12 cellular contexts compared by ENCODE assay signal in the genomic region with DNA sequence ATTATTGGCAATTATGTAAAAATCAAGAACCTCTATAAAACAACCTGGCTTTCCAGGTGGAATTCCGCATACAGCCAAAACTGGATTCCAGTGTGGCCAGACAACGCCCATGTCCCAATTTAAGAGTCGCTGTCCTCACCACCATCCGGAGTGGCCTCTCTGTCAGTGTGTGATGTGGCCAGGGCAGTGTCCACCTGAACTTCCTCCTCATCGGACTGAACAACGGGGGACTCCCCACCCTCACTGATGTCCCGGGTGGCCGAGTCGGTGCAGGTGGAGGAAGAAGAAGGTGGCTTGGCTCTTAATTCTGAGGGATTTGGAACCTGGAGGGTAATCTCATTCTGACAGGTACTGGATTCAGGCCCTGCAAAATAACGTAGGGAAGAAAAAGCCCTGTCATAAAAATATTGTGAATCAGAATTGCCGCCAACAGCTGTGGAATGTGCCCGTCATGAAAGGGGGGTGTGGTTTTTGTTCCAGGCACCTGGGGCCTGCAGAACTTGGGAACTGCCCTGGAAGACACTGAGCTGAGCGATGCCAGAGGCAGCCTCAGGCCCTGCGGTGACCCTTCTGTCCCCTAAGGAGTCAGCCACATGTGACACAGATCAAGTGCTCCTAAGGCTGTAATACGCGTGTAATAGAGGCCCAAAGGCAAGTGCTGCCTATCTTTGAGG.
A peak's percentile ranks its signal among the peaks of the same experiment; 100 is the strongest.
DNase-seq lines count a peak whose midpoint lies in the region; ATAC-seq and TF ChIP-seq lines count a peak whose summit lies in the region.
"Had no signal": no experiment of that assay in that cellular context is flagged by ENCODE, and none has a peak within 500 bp of the region (broad histone marks: within the 10 kb centered on the region; RNA-seq: fewer than 3 reads in every experiment).

No MANE protein-coding gene starts in this region.

- H3K27me3 Mint-ChIP-seq in stimulated activated naive CD8-positive, alpha-beta T cell treated with anti-CD3 and anti-CD28 coated beads, Interleukin-15, Interleukin-2, amounts not matched to agents 100 ng/mL and 50 ng/mL, for 24 hours: no peaks in the 10 kb centered on the region
- H3K27me3 Mint-ChIP-seq in stimulated activated naive CD8-positive, alpha-beta T cell treated with anti-CD3 and anti-CD28 coated beads, Interleukin-15, amount 100 ng/mL, for 72 hours: no peaks in the 10 kb centered on the region
- no peaks in the 10 kb centered on the region for H3K27me3 Mint-ChIP-seq in natural killer cell (ENCODE audit: low read depth in 2 of 2)

- H3K36me3 Mint-ChIP-seq in stimulated activated naive CD8-positive, alpha-beta T cell treated with anti-CD3 and anti-CD28 coated beads, Interleukin-15, Interleukin-2, amounts not matched to agents 100 ng/mL and 50 ng/mL, for 24 hours (ENCODE audit: low read depth): peaks cover 91% of the 10 kb centered on the region
- peaks cover 8% of the 10 kb centered on the region for H3K36me3 Mint-ChIP-seq in natural killer cell

- H3K27ac ChIP-seq in body of pancreas: peak overlapping the region in 3 of 4 donors; percentile 31 to 63 (median 63)

- H3K36me3 ChIP-seq in body of pancreas (replicated peaks in 1 of 2; ENCODE audit: insufficient read depth in 1 of 2, low read depth in 2 of 2): peaks cover 0 to 4% of the 10 kb centered on the region in 2 donors

- H3K9me3 ChIP-seq in body of pancreas: no peaks in the 10 kb centered on the region

- no peak for ATAC-seq in stimulated activated naive CD8-positive, alpha-beta T cell treated with anti-CD3 and anti-CD28 coated beads, Interleukin-15, amount 100 ng/mL, for 72 hours
- peak; percentile 42 for ATAC-seq in body of pancreas
- no peak for ATAC-seq in natural killer cell
- ATAC-seq in GM19324 (IDR thresholded peaks at IDR 0.05; ENCODE audit: low FRiP score, unreplicated experiment): no peak
- ATAC-seq: HepG2 had no signal

- H3K27ac Mint-ChIP-seq in stimulated activated naive CD8-positive, alpha-beta T cell treated with anti-CD3 and anti-CD28 coated beads, Interleukin-15, Interleukin-2, amounts not matched to agents 100 ng/mL and 50 ng/mL, for 24 hours: peak overlapping the region; percentile 71
- H3K27ac Mint-ChIP-seq in stimulated activated naive CD8-positive, alpha-beta T cell treated with anti-CD3 and anti-CD28 coated beads, Interleukin-15, amount 100 ng/mL, for 72 hours: peak overlapping the region in 1 of 2 donors; percentile 84
- H3K27ac Mint-ChIP-seq in natural killer cell: peak overlapping the region; percentile 81 to 84

- H3K4me3 Mint-ChIP-seq in stimulated activated naive CD8-positive, alpha-beta T cell treated with anti-CD3 and anti-CD28 coated beads, Interleukin-15, Interleukin-2, amounts not matched to agents 100 ng/mL and 50 ng/mL, for 24 hours: no peak overlapping the region
- no peak overlapping the region for H3K4me3 Mint-ChIP-seq in stimulated activated naive CD8-positive, alpha-beta T cell treated with anti-CD3 and anti-CD28 coated beads, Interleukin-15, amount 100 ng/mL, for 72 hours
- peak overlapping the region; percentile 21 for H3K4me3 Mint-ChIP-seq in natural killer cell

- peaks cover 8% of the 10 kb centered on the region for H3K9me3 Mint-ChIP-seq in stimulated activated naive CD8-positive, alpha-beta T cell treated with anti-CD3 and anti-CD28 coated beads, Interleukin-15, Interleukin-2, amounts not matched to agents 100 ng/mL and 50 ng/mL, for 24 hours
- H3K9me3 Mint-ChIP-seq in stimulated activated naive CD8-positive, alpha-beta T cell treated with anti-CD3 and anti-CD28 coated beads, Interleukin-15, amount 100 ng/mL, for 72 hours: peaks cover 8 to 12% of the 10 kb centered on the region in 2 donors
- H3K9me3 Mint-ChIP-seq in natural killer cell: no peaks in the 10 kb centered on the region

- no peaks in the 10 kb centered on the region for H3K27me3 ChIP-seq in body of pancreas
- H3K27me3 ChIP-seq: BLaER1 treated with 17β-estradiol and CSF1 and Interleukin-3, amounts not matched to agents 10 nM and 100 nM had no signal

- no peak overlapping the region for H3K4me3 ChIP-seq in body of pancreas
- H3K4me3 ChIP-seq: BLaER1 treated with 17β-estradiol and CSF1 and Interleukin-3, amounts not matched to agents 10 nM and 100 nM had no signal

- H3K4me1 ChIP-seq in body of pancreas: peaks cover 21% of the 10 kb centered on the region

- peaks cover 24% of the 10 kb centered on the region for H3K4me1 Mint-ChIP-seq in stimulated activated naive CD8-positive, alpha-beta T cell treated with anti-CD3 and anti-CD28 coated beads, Interleukin-15, Interleukin-2, amounts not matched to agents 100 ng/mL and 50 ng/mL, for 24 hours (ENCODE audit: low read depth)
- peaks cover 22% of the 10 kb centered on the region for H3K4me1 Mint-ChIP-seq in stimulated activated naive CD8-positive, alpha-beta T cell treated with anti-CD3 and anti-CD28 coated beads, Interleukin-15, amount 100 ng/mL, for 72 hours
- peaks cover 61 to 76% of the 10 kb centered on the region in 2 donors for H3K4me1 Mint-ChIP-seq in natural killer cell

- WGBS in body of pancreas, 2 donors: 85 to 87% methylated on average over 16 of the region's 16 CpGs

- TF ChIP-seq POLR2A in body of pancreas (IDR thresholded peaks at IDR 0.05): no peak

- DNase-seq in stimulated activated naive CD8-positive, alpha-beta T cell treated with anti-CD3 and anti-CD28 coated beads, Interleukin-15, amount 100 ng/mL, for 72 hours: no peak
- DNase-seq in body of pancreas (no peak), natural killer cell (no peak), OCI-M1 (lab: John Stamatoyannopoulos, UW) (no peak), HUDEP-2 (lab: John Stamatoyannopoulos, UW; ENCODE audit: unreplicated experiment in 76 of 76) (no peak)
- DNase-seq: DMS79 treated with DMSO at 0.1 percent for 48 hours, foreskin melanocyte, midbrain had no signal

- TF ChIP-seq CTCF in body of pancreas (IDR thresholded peaks at IDR 0.05): no peak
- TF ChIP-seq CTCF in natural killer cell (IDR thresholded peaks at IDR 0.05): no peak

- intact Hi-C loops in body of pancreas (cut with DNase I): no loop called here
- intact Hi-C loops in natural killer cell (cut with micrococcal nuclease): no loop called here
